1 cellular context compared by ENCODE assay signal in the genomic region with DNA sequence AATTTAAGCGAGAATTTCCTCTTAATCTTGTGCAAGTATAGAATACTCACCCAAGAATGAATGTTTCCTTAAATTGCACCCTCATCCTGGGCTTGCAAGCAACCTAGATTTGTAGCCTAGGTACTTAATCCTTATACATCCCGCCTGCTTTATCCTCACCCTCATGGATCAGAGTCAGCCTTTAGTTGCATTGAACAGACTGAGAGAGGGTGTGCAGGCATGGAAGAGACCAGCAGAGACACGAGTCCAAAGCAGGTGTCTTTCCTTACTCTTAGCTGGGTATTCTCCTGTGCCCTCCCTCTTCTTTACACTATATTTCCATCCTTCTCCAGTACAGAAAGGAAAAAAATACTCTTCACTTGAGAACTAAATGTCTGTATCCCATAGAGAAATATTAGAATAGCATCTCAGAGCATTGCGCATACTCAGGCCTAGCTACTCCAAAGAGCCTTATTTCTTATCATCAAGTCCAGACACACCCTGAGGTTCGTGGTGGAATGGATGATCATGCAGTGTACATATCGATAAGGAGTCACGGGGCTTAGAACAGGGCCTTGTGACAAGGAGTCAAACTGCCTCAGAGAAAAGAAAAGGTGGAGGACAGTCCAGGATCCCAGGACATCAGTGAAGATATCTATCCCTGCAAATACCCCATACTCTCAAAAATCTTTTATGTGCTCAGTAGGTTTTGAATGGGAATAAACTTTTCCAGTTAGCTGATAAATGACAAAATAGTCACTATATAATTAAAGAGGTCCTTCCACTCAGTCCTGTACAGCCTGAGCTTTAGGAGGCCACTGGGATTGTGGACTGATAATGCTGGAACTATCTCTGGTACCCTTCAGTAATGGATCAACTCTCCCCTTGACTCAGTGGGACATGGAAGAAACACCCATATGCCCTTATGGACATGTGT.
TF ChIP-seq lines count a peak whose summit lies in the region.

No MANE protein-coding gene starts in this region.

TF ChIP-seq in K562, 482 proteins besides CTCF, POLR2A, EP300 and RAD21 (continued from another document and continues in another):
- TF ChIP-seq, protein P1, sequence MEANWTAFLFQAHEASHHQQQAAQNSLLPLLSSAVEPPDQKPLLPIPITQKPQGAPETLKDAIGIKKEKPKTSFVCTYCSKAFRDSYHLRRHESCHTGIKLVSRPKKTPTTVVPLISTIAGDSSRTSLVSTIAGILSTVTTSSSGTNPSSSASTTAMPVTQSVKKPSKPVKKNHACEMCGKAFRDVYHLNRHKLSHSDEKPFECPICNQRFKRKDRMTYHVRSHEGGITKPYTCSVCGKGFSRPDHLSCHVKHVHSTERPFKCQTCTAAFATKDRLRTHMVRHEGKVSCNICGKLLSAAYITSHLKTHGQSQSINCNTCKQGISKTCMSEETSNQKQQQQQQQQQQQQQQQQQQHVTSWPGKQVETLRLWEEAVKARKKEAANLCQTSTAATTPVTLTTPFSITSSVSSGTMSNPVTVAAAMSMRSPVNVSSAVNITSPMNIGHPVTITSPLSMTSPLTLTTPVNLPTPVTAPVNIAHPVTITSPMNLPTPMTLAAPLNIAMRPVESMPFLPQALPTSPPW (CRISPR knock-in tag; IDR thresholded peaks at IDR 0.05): peak; percentile 65
- TF ChIP-seq SMARCE1 (IDR thresholded peaks at IDR 0.05) (peak; percentile 98), GTF2E2 (tag; IDR thresholded peaks at IDR 0.05) (peak; percentile 50), PPARD (CRISPR knock-in tag; IDR thresholded peaks at IDR 0.05) (no peak), JUN (IDR thresholded peaks at IDR 0.05; ENCODE audit: borderline replicate concordance, low read depth, low read length) (peak; percentile 90), JUN (CRISPR knock-in tag; IDR thresholded peaks at IDR 0.05; ENCODE audit: borderline replicate concordance) (no peak), ZSCAN29 (IDR thresholded peaks at IDR 0.05) (no peak), RBM25 (IDR thresholded peaks at IDR 0.05; ENCODE audit: low read depth, low read length, severe bottlenecking) (no peak), SNIP1 (IDR thresholded peaks at IDR 0.05; ENCODE audit: low read depth) (no peak; the same call in 1 of the 2 replicates), ZNF253 (CRISPR knock-in tag; conservative IDR thresholded peaks at IDR 0.05) (no peak), KLF16 (IDR thresholded peaks at IDR 0.05) (peak; percentile 97), ZNF311 (CRISPR knock-in tag; IDR thresholded peaks at IDR 0.05) (no peak), TEAD2 (tag; IDR thresholded peaks at IDR 0.05) (no peak), ZNF354B (CRISPR knock-in tag; IDR thresholded peaks at IDR 0.05) (no peak), TAF7 (tag; IDR thresholded peaks at IDR 0.05) (no peak), ZNF212 (CRISPR knock-in tag; IDR thresholded peaks at IDR 0.05) (no peak), RB1 (IDR thresholded peaks at IDR 0.05; ENCODE audit: low read depth) (no peak), ZNF184 (CRISPR knock-in tag; IDR thresholded peaks at IDR 0.05) (no peak), TCF7 (IDR thresholded peaks at IDR 0.05; ENCODE audit: borderline replicate concordance) (no peak), DACH1 (IDR thresholded peaks at IDR 0.05; ENCODE audit: partially characterized antibody) (no peak), SRSF1 (IDR thresholded peaks at IDR 0.05; ENCODE audit: low read depth, low read length) (no peak), HDGF (IDR thresholded peaks at IDR 0.05) (peak; percentile 59; the same call in 1 of the 2 replicates), CSDE1 (IDR thresholded peaks at IDR 0.05) (0 out of 4 replicates have a peak, but pooled peaks of 1 of the 2 experiments have one; percentile 14)
- TF ChIP-seq, protein P2, sequence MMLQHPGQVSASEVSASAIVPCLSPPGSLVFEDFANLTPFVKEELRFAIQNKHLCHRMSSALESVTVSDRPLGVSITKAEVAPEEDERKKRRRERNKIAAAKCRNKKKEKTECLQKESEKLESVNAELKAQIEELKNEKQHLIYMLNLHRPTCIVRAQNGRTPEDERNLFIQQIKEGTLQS (IDR thresholded peaks at IDR 0.05): peak; percentile 77; the same call in 1 of the 2 replicates
- TF ChIP-seq, protein P2 (CRISPR knock-in tag; conservative IDR thresholded peaks at IDR 0.05): no peak; the same call in 1 of the 2 replicates
- TF ChIP-seq, protein P3, sequence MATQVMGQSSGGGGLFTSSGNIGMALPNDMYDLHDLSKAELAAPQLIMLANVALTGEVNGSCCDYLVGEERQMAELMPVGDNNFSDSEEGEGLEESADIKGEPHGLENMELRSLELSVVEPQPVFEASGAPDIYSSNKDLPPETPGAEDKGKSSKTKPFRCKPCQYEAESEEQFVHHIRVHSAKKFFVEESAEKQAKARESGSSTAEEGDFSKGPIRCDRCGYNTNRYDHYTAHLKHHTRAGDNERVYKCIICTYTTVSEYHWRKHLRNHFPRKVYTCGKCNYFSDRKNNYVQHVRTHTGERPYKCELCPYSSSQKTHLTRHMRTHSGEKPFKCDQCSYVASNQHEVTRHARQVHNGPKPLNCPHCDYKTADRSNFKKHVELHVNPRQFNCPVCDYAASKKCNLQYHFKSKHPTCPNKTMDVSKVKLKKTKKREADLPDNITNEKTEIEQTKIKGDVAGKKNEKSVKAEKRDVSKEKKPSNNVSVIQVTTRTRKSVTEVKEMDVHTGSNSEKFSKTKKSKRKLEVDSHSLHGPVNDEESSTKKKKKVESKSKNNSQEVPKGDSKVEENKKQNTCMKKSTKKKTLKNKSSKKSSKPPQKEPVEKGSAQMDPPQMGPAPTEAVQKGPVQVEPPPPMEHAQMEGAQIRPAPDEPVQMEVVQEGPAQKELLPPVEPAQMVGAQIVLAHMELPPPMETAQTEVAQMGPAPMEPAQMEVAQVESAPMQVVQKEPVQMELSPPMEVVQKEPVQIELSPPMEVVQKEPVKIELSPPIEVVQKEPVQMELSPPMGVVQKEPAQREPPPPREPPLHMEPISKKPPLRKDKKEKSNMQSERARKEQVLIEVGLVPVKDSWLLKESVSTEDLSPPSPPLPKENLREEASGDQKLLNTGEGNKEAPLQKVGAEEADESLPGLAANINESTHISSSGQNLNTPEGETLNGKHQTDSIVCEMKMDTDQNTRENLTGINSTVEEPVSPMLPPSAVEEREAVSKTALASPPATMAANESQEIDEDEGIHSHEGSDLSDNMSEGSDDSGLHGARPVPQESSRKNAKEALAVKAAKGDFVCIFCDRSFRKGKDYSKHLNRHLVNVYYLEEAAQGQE (CRISPR knock-in tag; IDR thresholded peaks at IDR 0.05; ENCODE audit: low read depth): no peak
- TF ChIP-seq, protein P4, sequence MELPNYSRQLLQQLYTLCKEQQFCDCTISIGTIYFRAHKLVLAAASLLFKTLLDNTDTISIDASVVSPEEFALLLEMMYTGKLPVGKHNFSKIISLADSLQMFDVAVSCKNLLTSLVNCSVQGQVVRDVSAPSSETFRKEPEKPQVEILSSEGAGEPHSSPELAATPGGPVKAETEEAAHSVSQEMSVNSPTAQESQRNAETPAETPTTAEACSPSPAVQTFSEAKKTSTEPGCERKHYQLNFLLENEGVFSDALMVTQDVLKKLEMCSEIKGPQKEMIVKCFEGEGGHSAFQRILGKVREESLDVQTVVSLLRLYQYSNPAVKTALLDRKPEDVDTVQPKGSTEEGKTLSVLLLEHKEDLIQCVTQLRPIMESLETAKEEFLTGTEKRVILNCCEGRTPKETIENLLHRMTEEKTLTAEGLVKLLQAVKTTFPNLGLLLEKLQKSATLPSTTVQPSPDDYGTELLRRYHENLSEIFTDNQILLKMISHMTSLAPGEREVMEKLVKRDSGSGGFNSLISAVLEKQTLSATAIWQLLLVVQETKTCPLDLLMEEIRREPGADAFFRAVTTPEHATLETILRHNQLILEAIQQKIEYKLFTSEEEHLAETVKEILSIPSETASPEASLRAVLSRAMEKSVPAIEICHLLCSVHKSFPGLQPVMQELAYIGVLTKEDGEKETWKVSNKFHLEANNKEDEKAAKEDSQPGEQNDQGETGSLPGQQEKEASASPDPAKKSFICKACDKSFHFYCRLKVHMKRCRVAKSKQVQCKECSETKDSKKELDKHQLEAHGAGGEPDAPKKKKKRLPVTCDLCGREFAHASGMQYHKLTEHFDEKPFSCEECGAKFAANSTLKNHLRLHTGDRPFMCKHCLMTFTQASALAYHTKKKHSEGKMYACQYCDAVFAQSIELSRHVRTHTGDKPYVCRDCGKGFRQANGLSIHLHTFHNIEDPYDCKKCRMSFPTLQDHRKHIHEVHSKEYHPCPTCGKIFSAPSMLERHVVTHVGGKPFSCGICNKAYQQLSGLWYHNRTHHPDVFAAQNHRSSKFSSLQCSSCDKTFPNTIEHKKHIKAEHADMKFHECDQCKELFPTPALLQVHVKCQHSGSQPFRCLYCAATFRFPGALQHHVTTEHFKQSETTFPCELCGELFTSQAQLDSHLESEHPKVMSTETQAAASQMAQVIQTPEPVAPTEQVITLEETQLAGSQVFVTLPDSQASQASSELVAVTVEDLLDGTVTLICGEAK (IDR thresholded peaks at IDR 0.05): no peak
- TF ChIP-seq, protein P4 (CRISPR knock-in tag; IDR thresholded peaks at IDR 0.05): no peak
- TF ChIP-seq, protein P5, sequence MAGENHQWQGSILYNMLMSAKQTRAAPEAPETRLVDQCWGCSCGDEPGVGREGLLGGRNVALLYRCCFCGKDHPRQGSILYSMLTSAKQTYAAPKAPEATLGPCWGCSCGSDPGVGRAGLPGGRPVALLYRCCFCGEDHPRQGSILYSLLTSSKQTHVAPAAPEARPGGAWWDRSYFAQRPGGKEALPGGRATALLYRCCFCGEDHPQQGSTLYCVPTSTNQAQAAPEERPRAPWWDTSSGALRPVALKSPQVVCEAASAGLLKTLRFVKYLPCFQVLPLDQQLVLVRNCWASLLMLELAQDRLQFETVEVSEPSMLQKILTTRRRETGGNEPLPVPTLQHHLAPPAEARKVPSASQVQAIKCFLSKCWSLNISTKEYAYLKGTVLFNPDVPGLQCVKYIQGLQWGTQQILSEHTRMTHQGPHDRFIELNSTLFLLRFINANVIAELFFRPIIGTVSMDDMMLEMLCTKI (IDR thresholded peaks at IDR 0.05; ENCODE audit: partially characterized antibody): no peak
- TF ChIP-seq, protein P6, sequence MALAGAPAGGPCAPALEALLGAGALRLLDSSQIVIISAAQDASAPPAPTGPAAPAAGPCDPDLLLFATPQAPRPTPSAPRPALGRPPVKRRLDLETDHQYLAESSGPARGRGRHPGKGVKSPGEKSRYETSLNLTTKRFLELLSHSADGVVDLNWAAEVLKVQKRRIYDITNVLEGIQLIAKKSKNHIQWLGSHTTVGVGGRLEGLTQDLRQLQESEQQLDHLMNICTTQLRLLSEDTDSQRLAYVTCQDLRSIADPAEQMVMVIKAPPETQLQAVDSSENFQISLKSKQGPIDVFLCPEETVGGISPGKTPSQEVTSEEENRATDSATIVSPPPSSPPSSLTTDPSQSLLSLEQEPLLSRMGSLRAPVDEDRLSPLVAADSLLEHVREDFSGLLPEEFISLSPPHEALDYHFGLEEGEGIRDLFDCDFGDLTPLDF (CRISPR knock-in tag; IDR thresholded peaks at IDR 0.05): no peak
- TF ChIP-seq, protein P7, sequence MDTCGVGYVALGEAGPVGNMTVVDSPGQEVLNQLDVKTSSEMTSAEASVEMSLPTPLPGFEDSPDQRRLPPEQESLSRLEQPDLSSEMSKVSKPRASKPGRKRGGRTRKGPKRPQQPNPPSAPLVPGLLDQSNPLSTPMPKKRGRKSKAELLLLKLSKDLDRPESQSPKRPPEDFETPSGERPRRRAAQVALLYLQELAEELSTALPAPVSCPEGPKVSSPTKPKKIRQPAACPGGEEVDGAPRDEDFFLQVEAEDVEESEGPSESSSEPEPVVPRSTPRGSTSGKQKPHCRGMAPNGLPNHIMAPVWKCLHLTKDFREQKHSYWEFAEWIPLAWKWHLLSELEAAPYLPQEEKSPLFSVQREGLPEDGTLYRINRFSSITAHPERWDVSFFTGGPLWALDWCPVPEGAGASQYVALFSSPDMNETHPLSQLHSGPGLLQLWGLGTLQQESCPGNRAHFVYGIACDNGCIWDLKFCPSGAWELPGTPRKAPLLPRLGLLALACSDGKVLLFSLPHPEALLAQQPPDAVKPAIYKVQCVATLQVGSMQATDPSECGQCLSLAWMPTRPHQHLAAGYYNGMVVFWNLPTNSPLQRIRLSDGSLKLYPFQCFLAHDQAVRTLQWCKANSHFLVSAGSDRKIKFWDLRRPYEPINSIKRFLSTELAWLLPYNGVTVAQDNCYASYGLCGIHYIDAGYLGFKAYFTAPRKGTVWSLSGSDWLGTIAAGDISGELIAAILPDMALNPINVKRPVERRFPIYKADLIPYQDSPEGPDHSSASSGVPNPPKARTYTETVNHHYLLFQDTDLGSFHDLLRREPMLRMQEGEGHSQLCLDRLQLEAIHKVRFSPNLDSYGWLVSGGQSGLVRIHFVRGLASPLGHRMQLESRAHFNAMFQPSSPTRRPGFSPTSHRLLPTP (IDR thresholded peaks at IDR 0.05; ENCODE audit: borderline replicate concordance, extremely low read depth, insufficient read length): no peak
